Comparison of ENCODE assay signal across 1 cellular context in genomic region chr12:6553051-6553868, GRCh38.
TF ChIP-seq lines count a peak whose summit lies in the region.

No MANE protein-coding gene starts in this region.

TF ChIP-seq in endothelial cell of umbilical vein, 7 proteins besides CTCF, POLR2A, EP300 and RAD21 (continued from another document):
- TF ChIP-seq GATA2 (IDR thresholded peaks at IDR 0.05; ENCODE audit: insufficient read depth, insufficient read length, low read depth, low read length) (no peak), MYC (IDR thresholded peaks at IDR 0.05; ENCODE audit: low read depth, low read length) (no peak), MAX (IDR thresholded peaks at IDR 0.05; ENCODE audit: insufficient read depth, insufficient read length) (no peak), FOS (IDR thresholded peaks at IDR 0.05; ENCODE audit: borderline replicate concordance, insufficient read depth, low read length) (no peak), POLR2AphosphoS5 (IDR thresholded peaks at IDR 0.05; ENCODE audit: insufficient read depth, low read depth, low read length) (no peak), EZH2 (IDR thresholded peaks at IDR 0.05; ENCODE audit: borderline replicate concordance, low read depth, low read length, severe bottlenecking) (no peak)
